ENCODE assay signal across 8 cellular contexts in genomic region chr1:32724678-32725594, GRCh38. TPM values are rescaled to one million over a fixed set of nuclear protein-coding genes. Genes with fewer than 3 reads are reported as not detected.
DNase-seq lines count a peak whose midpoint lies in the region; ATAC-seq, FAIRE-seq and TF ChIP-seq lines count a peak whose summit lies in the region.

No MANE protein-coding gene starts in this region.

- no peak for TF ChIP-seq EP300 in GM12878 (IDR thresholded peaks at IDR 0.05; ENCODE audit: borderline replicate concordance in 1 of 2, control insufficient read depth in 1 of 2, low read depth in 2 of 2, low read length in 2 of 2)
- no peak for TF ChIP-seq EP300 in HepG2 (IDR thresholded peaks at IDR 0.05; ENCODE audit: low read depth in 2 of 2, low read length in 2 of 2)
- no peak for TF ChIP-seq EP300 in HepG2 (CRISPR knock-in tag; IDR thresholded peaks at IDR 0.05; ENCODE audit: borderline replicate concordance)

- peak; percentile 66 for DNase-seq in SIG-M5 treated with dmso at 0.1 percent for 504 hours (lab: John Stamatoyannopoulos, UW; ENCODE audit: unreplicated experiment)
- DNase-seq in SIG-M5 (lab: John Stamatoyannopoulos, UW) = no peak
- peak; percentile 37 for DNase-seq in NCI-H774 (lab: John Stamatoyannopoulos, UW)
- no peak for DNase-seq in GM12878 (ENCODE audit: low read depth, low spot score)
- DNase-seq in HepG2 (ENCODE audit: low spot score) = no peak
- DNase-seq in prostate gland (ENCODE audit: low spot score) = no peak
- no peak for DNase-seq in DMS153 treated with DMSO at 0.1 percent for 48 hours (lab: John Stamatoyannopoulos, UW; ENCODE audit: unreplicated experiment)
- DNase-seq in central memory CD4-positive, alpha-beta T cell = no peak

- H3K9ac ChIP-seq in GM12878 (ENCODE audit: control insufficient read depth, insufficient read depth, low read length) (no peak overlapping the region), HepG2 (ENCODE audit: insufficient read depth, low read depth, low read length) (no peak overlapping the region)

- TF ChIP-seq CTCF in GM12878 (IDR thresholded peaks at IDR 0.05 in 2 of 3, conservative IDR thresholded peaks at IDR 0.05 in 1 of 3; ENCODE audit: control insufficient read depth in 2 of 3, extremely low read depth in 1 of 3, insufficient read depth in 1 of 3, low read depth in 3 of 3, low read length in 3 of 3) (no peak), HepG2 (CRISPR knock-in tag; IDR thresholded peaks at IDR 0.05) (no peak), prostate gland (IDR thresholded peaks at IDR 0.05) (no peak)

- POLR2A ChIA-PET in GM12878 (lab: Charles Lee) = interaction anchor here (0.6 to 0.9 kb wide), 2 partner anchors 21 to 65 kb away, joined by 3 read pairs; no protein-coding TSS in a partner anchor
- POLR2A ChIA-PET in HepG2 (lab: Yijun Ruan, JAX) = interaction anchor here (1.4 kb wide), 1 partner anchor 12 kb away, joined by 6 read pairs; no protein-coding TSS in a partner anchor

- SMC1A ChIA-PET in GM12878 (lab: Charles Lee; ENCODE audit: uncharacterized antibody, unreplicated experiment) = no interaction called here

- H3K4me3 ChIP-seq in GM12878 (no peak overlapping the region), HepG2 (replicated peaks in 1 of 3; ENCODE audit: insufficient read depth in 1 of 3, low read depth in 2 of 3, low read length in 3 of 3) (no peak overlapping the region), prostate gland (no peak overlapping the region)

- CTCF ChIA-PET in GM12878 (lab: Yijun Ruan, JAX) (interaction anchor here (0.7 to 1.8 kb wide), 4 partner anchors 13 to 710 kb away, joined by 3 to 4 read pairs (median 4); no protein-coding TSS in a partner anchor), HepG2 (lab: Yijun Ruan, JAX; ENCODE audit: low intra/inter-chr PET ratio, low total read pairs) (no interaction called here)

- TF ChIP-seq POLR2A in GM12878 (IDR thresholded peaks at IDR 0.05; ENCODE audit: low read depth, low read length) (no peak), HepG2 (IDR thresholded peaks at IDR 0.05; ENCODE audit: insufficient read depth in 1 of 2, low read depth in 2 of 2, low read length in 2 of 2) (no peak), prostate gland (IDR thresholded peaks at IDR 0.05) (no peak)

- peak overlapping the region; percentile 58 for H2AFZ ChIP-seq in GM12878 (ENCODE audit: control insufficient read depth, low read depth, low read length)
- H2AFZ ChIP-seq in HepG2 (ENCODE audit: low read length) = no peak overlapping the region

- H3K27ac ChIP-seq in GM12878 (ENCODE audit: control insufficient read depth, insufficient read depth) (no peak overlapping the region), HepG2 (ENCODE audit: extremely low read length, insufficient read depth, low read length) (no peak overlapping the region), prostate gland (no peak overlapping the region)

- FAIRE-seq in GM12878 (lab: Jason Lieb, UNC) (no peak), HepG2 (lab: Jason Lieb, UNC) (no peak)

- RAD21 ChIA-PET in GM12878 (lab: Charles Lee; ENCODE audit: unreplicated experiment) = no interaction called here

- BruUV-seq in GM12878 (replicated peaks; lab: Mats Ljungman, UMichigan) (no TSS peak), HepG2 (replicated peaks; lab: Mats Ljungman, UMichigan) (no TSS peak)

- no peaks in the 10 kb centered on the region for H3K79me2 ChIP-seq in GM12878 (ENCODE audit: control insufficient read depth, insufficient read depth, low read length)
- H3K79me2 ChIP-seq in HepG2 (ENCODE audit: insufficient read depth, low read length) = no peaks in the 10 kb centered on the region

- ATAC-seq in GM12878 (peak; percentile 44), HepG2 (no peak)

- H3K9me3 ChIP-seq in GM12878 (replicated peaks; ENCODE audit: control insufficient read depth, insufficient read depth, low read length) = no peaks in the 10 kb centered on the region
- H3K9me3 ChIP-seq in HepG2 (ENCODE audit: low read length) = no peaks in the 10 kb centered on the region
- no peaks in the 10 kb centered on the region for H3K9me3 ChIP-seq in prostate gland

- no peak for TF ChIP-seq RAD21 in GM12878 (IDR thresholded peaks at IDR 0.05; ENCODE audit: insufficient read depth, low read depth, low read length)
- TF ChIP-seq RAD21 in HepG2 (CRISPR knock-in tag; IDR thresholded peaks at IDR 0.05) = no peak

- WGBS in GM12878 (ENCODE audit: insufficient coverage, insufficient replicate concordance, low lambda C conversion rate, missing lambda C conversion rate) = 56% methylated on average over 14 of the region's 14 CpGs
- 72% methylated on average over 10 of the region's 14 CpGs for WGBS in HepG2 (ENCODE audit: low lambda C conversion rate)
- 66% methylated on average over 14 of the region's 14 CpGs for WGBS in prostate gland

- intact Hi-C loops in GM12878 (cut with micrococcal nuclease; ENCODE audit: unreplicated experiment) (no loop called here), HepG2 (cut with micrococcal nuclease; ENCODE audit: unreplicated experiment) (no loop called here), prostate gland (cut with DNase I) (no loop called here)

- in situ Hi-C loops in GM12878 (cut with MboI) (no loop called here), HepG2 (cut with HindIII; ENCODE audit: extremely low pct_ligation_motif_present, low pct_unique_long_range_greater_than_20kb) (no loop called here)

- H3K27me3 ChIP-seq in GM12878 (replicated peaks in 1 of 2; ENCODE audit: control insufficient read depth in 2 of 2, insufficient read depth in 2 of 2, low read length in 1 of 2) (peaks cover 0 to 1% of the 10 kb centered on the region in 2 experiments; a peak in 1 of 4 replicates), HepG2 (ENCODE audit: control insufficient read depth in 1 of 2, insufficient read depth in 2 of 2, low read length in 2 of 2) (peaks cover 2 to 8% of the 10 kb centered on the region in 2 experiments; a peak in 2 of 5 replicates), prostate gland (replicated peaks; ENCODE audit: insufficient read depth) (no peaks in the 10 kb centered on the region)

- no peaks in the 10 kb centered on the region for H3K36me3 ChIP-seq in GM12878 (ENCODE audit: control insufficient read depth in 2 of 2, insufficient read depth in 2 of 2, low read length in 1 of 2)
- H3K36me3 ChIP-seq in HepG2 (replicated peaks in 1 of 2; ENCODE audit: control insufficient read depth in 1 of 2, insufficient read depth in 2 of 2, low read length in 2 of 2) = no peaks in the 10 kb centered on the region
- H3K36me3 ChIP-seq in prostate gland = no peaks in the 10 kb centered on the region

- H3K4me1 ChIP-seq in GM12878 (ENCODE audit: control insufficient read depth, insufficient read depth, low read length) (peaks cover 8% of the 10 kb centered on the region), HepG2 (ENCODE audit: insufficient read depth, low read length) (peaks cover 41% of the 10 kb centered on the region), prostate gland (replicated peaks) (no peaks in the 10 kb centered on the region)

- H4K20me1 ChIP-seq in GM12878 (ENCODE audit: control insufficient read depth, insufficient read depth) (no peaks in the 10 kb centered on the region), HepG2 (ENCODE audit: insufficient read depth, low read length) (no peaks in the 10 kb centered on the region)

- H3K4me2 ChIP-seq in GM12878 (ENCODE audit: control insufficient read depth, insufficient read depth) = no peak overlapping the region
- no peak overlapping the region; the same call in 1 of the 2 replicates for H3K4me2 ChIP-seq in HepG2 (ENCODE audit: low read depth, low read length)

RNA-seq across cellular contexts. Expression of gene SYNC, which starts 22.4 kb away (rescaled TPM):
- total RNA-seq in GM12878 (2013; cell fraction: nucleolus; rRNA removed) = 1.8 TPM in 1 of 2 replicates, not detected in the other
- total RNA-seq in GM12878 (2014; rRNA removed) (0.27 TPM in 1 of 2 replicates, not detected in the other), GM12878 (2014; rRNA removed; fragmentation: Illumina TruSeq; extraction: Trizol) (0.04 TPM in 1 of 2 replicates, not detected in the other), GM12878 (2021) (not detected in 2 replicates), HepG2 (2016; rRNA removed; fragmentation: Illumina TruSeq; extraction: Trizol) (5.4 and 7.2 TPM in 2 replicates), prostate gland (10 to 100 TPM in 1 of 2 donors, 1 to 10 TPM in 1; 7.9 to 18.2 TPM)
- not detected for polyA plus RNA-seq in GM12878 (2011; ENCODE audit: low read depth)
- polyA plus RNA-seq in GM12878 (2011; rRNA removed) (0.05 TPM in 1 of 2 replicates, not detected in the other), GM12878 (2014; fragmentation: Illumina TruSeq; extraction: Trizol) (0.05 TPM in 1 of 2 replicates, not detected in the other), GM12878 (2014; fragmentation: Nextera tagmentation; extraction: Ambion mirVana) (not detected), GM12878 (2014; rRNA removed) (not detected in 2 replicates), GM12878 (2016; fragmentation: Nextera tagmentation; extraction: Ambion mirVana) (under 1 TPM in 1 of 2 experiments, not detected in 1; 0.12 TPM), HepG2 (2011; rRNA removed) (2.1 and 2.4 TPM in 2 replicates)
- polyA plus RNA-seq in GM12878 (2011; cell fraction: cytosol; rRNA removed) = not detected in 2 replicates
- not detected in 2 replicates for polyA plus RNA-seq in GM12878 (2011; cell fraction: nucleus; rRNA removed)
- not detected in 2 replicates for polyA plus RNA-seq in GM12878 (2012)
- polyA minus RNA-seq in GM12878 (2011; rRNA and poly(A)+ RNA removed) = not detected in 2 replicates
- not detected in 2 replicates for polyA minus RNA-seq in GM12878 (2011; cell fraction: cytosol; rRNA and poly(A)+ RNA removed)
- not detected in 2 replicates for polyA minus RNA-seq in GM12878 (2011; cell fraction: nucleus; rRNA and poly(A)+ RNA removed)
- total RNA-seq in HepG2 (2016; cell fraction: cytosol; rRNA removed; fragmentation: Illumina TruSeq; extraction: Trizol; ENCODE audit: low read depth) = 4.9 and 5.4 TPM in 2 replicates
- 5.3 and 8.1 TPM in 2 replicates for total RNA-seq in HepG2 (2016; cell fraction: insoluble cytoplasmic fraction; rRNA removed; fragmentation: Illumina TruSeq; extraction: Trizol)
- 9.5 and 9.8 TPM in 2 replicates for total RNA-seq in HepG2 (2016; cell fraction: membrane; rRNA removed; fragmentation: Illumina TruSeq; extraction: Trizol)
- 2.3 TPM in 2 replicates for total RNA-seq in HepG2 (2016; cell fraction: nucleus; rRNA removed; fragmentation: Illumina TruSeq; extraction: Trizol)
- polyA plus RNA-seq in HepG2 (2011; cell fraction: cytosol; rRNA removed) = 1.5 and 1.8 TPM in 2 replicates
- 0.77 and 1.0 TPM in 2 replicates for polyA plus RNA-seq in HepG2 (2011; cell fraction: nucleus; rRNA removed)
- polyA plus RNA-seq in HepG2 (2012) = 0.56 and 0.93 TPM in 2 replicates
- polyA plus RNA-seq in HepG2 (2016; cell fraction: cytosol; fragmentation: Illumina TruSeq; extraction: Trizol; ENCODE audit: low read depth) = 5.2 and 6.1 TPM in 2 replicates
- polyA plus RNA-seq in HepG2 (2016; cell fraction: insoluble cytoplasmic fraction; fragmentation: Illumina TruSeq; extraction: Trizol; ENCODE audit: low read depth) = 6.7 and 6.9 TPM in 2 replicates
- 7.6 and 7.9 TPM in 2 replicates for polyA plus RNA-seq in HepG2 (2016; cell fraction: membrane; fragmentation: Illumina TruSeq; extraction: Trizol; ENCODE audit: low read depth)
- 2.5 and 2.7 TPM in 2 replicates for polyA plus RNA-seq in HepG2 (2016; cell fraction: nucleus; fragmentation: Illumina TruSeq; extraction: Trizol; ENCODE audit: insufficient read depth, low read depth)
- 0.74 and 6.6 TPM in 2 replicates for polyA minus RNA-seq in HepG2 (2011; rRNA and poly(A)+ RNA removed; ENCODE audit: low replicate concordance)
- polyA minus RNA-seq in HepG2 (2011; cell fraction: cytosol; rRNA and poly(A)+ RNA removed) = 1.2 and 1.5 TPM in 2 replicates
- 1.7 and 1.9 TPM in 2 replicates for polyA minus RNA-seq in HepG2 (2011; cell fraction: nucleus; rRNA and poly(A)+ RNA removed)

Comparison
In these comparisons a context has a peak if more than half of its experiments do, and no peak if none do; other contexts are left out.
1. DNase-seq: peak in SIG-M5 treated with dmso at 0.1 percent for 504 hours (single experiment) and NCI-H774 (single experiment); none in SIG-M5 (single experiment), GM12878 (single experiment), HepG2 (single experiment), prostate gland (single experiment), DMS153 treated with DMSO at 0.1 percent for 48 hours (single experiment) and central memory CD4-positive, alpha-beta T cell (single experiment).